ENCODE assay signal across 13 cellular contexts in genomic region chr6:116397960-116398359, GRCh38. TPM values are rescaled to one million over a fixed set of nuclear protein-coding genes. Genes with fewer than 3 reads are reported as not detected.
DNase-seq lines count a peak whose midpoint lies in the region; ATAC-seq and TF ChIP-seq lines count a peak whose summit lies in the region.
"Had no signal": no experiment of that assay in that cellular context is flagged by ENCODE, and none has a peak within 500 bp of the region (broad histone marks: within the 10 kb centered on the region; RNA-seq: fewer than 3 reads in every experiment).

No MANE protein-coding gene starts in this region.

- H2AFZ ChIP-seq in PC-9 (no peak overlapping the region), trophoblast cell (ENCODE audit: insufficient read depth, low read length, poor library complexity) (no peak overlapping the region), neuronal stem cell (ENCODE audit: low read length) (no peak overlapping the region)

- H3K79me2 ChIP-seq in PC-9 (ENCODE audit: low read depth), result no peaks in the 10 kb centered on the region
- H3K79me2 ChIP-seq in trophoblast cell (ENCODE audit: control insufficient read depth, insufficient read depth, low read length, poor library complexity), result peaks cover 2% of the 10 kb centered on the region

- TF ChIP-seq CTCF in AG10803 (conservative IDR thresholded peaks at IDR 0.05; ENCODE audit: low read length), result no peak
- TF ChIP-seq CTCF in PC-9 (conservative IDR thresholded peaks at IDR 0.05), result no peak

- H3K4me3 ChIP-seq in AG10803 (ENCODE audit: low read length) (peak overlapping the region; percentile 26), PC-9 (peak overlapping the region; percentile 12; the same call in 1 of the 2 replicates), trophoblast cell (ENCODE audit: low read depth, low read length) (no peak overlapping the region), neuronal stem cell (ENCODE audit: low read length in 2 of 2) (no peak overlapping the region)
- H3K4me3 ChIP-seq: prostate gland had no signal

- CTCF ChIA-PET in PC-9 (lab: Charles Lee) (no interaction called here), T-cell (lab: Charles Lee) (no interaction called here)

- no peak overlapping the region for H3K4ac ChIP-seq in trophoblast cell (ENCODE audit: low read depth, low read length)
- H3K4ac ChIP-seq in neuronal stem cell (ENCODE audit: low read length), result no peak overlapping the region

- H3K27me3 ChIP-seq in PC-9 (ENCODE audit: insufficient read depth, low read depth) (no peaks in the 10 kb centered on the region), trophoblast cell (ENCODE audit: insufficient read depth, low read length) (no peaks in the 10 kb centered on the region), neuronal stem cell (ENCODE audit: control insufficient read depth in 3 of 3, insufficient read depth in 3 of 3, low read depth in 1 of 3, low read length in 3 of 3) (no peaks in the 10 kb centered on the region)

- no peak overlapping the region for H2AK5ac ChIP-seq in trophoblast cell (ENCODE audit: low read length)
- H2AK5ac ChIP-seq in neuronal stem cell (ENCODE audit: low read depth, low read length), result no peak overlapping the region

- no peak overlapping the region for H4K8ac ChIP-seq in trophoblast cell (ENCODE audit: low read depth, low read length)
- H4K8ac ChIP-seq in neuronal stem cell (ENCODE audit: low read depth, low read length), result no peak overlapping the region

- H3F3A ChIP-seq in PC-9 (ENCODE audit: insufficient read depth, low read depth), result no peaks in the 10 kb centered on the region

- no peaks in the 10 kb centered on the region for H3K9me2 ChIP-seq in PC-9 (ENCODE audit: insufficient read depth)

- peaks cover 6% of the 10 kb centered on the region for H3K36me3 Mint-ChIP-seq in T-cell

- H3K4me1 Mint-ChIP-seq in T-cell, result peaks cover 7 to 15% (median 8%) of the 10 kb centered on the region in 3 donors

- no peak overlapping the region for H3K23ac ChIP-seq in trophoblast cell (ENCODE audit: low read length)
- H3K23ac ChIP-seq in neuronal stem cell (ENCODE audit: low read depth, low read length, poor library complexity), result no peak overlapping the region

- H3K9me3 ChIP-seq in PC-9 (ENCODE audit: insufficient read depth, low read depth) (no peaks in the 10 kb centered on the region), trophoblast cell (ENCODE audit: insufficient read depth, low read depth, low read length) (no peaks in the 10 kb centered on the region), neuronal stem cell (replicated peaks in 1 of 2; ENCODE audit: control insufficient read depth in 2 of 2, insufficient read depth in 1 of 2, low read depth in 1 of 2, low read length in 2 of 2) (peaks cover 0 to 2% of the 10 kb centered on the region in 2 donors)
- H3K9me3 ChIP-seq: prostate gland had no signal

- H3K4me2 ChIP-seq in PC-9 (peak overlapping the region; percentile 65), trophoblast cell (ENCODE audit: low read length) (no peak overlapping the region), neuronal stem cell (ENCODE audit: insufficient read depth, low read length, poor library complexity, severe bottlenecking) (no peak overlapping the region)

- H2BK12ac ChIP-seq in trophoblast cell (ENCODE audit: low read length) (no peak overlapping the region), neuronal stem cell (ENCODE audit: low read length) (no peak overlapping the region)

- no peaks in the 10 kb centered on the region for H3K9me3 Mint-ChIP-seq in T-cell

- H3K9ac ChIP-seq in trophoblast cell (ENCODE audit: low read length), result no peak overlapping the region
- no peak overlapping the region for H3K9ac ChIP-seq in neuronal stem cell (ENCODE audit: low read depth, low read length, poor library complexity)

- peak; percentile 86 for DNase-seq in AG10803 (ENCODE audit: low read depth)
- DNase-seq in PC-9, result no peak
- DNase-seq in epithelial cell of prostate (ENCODE audit: low read depth, low spot score), result no peak
- DNase-seq in trophoblast cell, result peak in 1 of 2 donors; percentile 36
- DNase-seq in T-cell, result no peak
- DNase-seq in NCI-H345 treated with DMSO at 0.1 percent for 48 hours (lab: John Stamatoyannopoulos, UW; ENCODE audit: unreplicated experiment), result no peak
- DNase-seq in neuronal stem cell (ENCODE audit: low spot score), result no peak
- DNase-seq: activated CD4-positive, alpha-beta T cell treated with anti-CD3 and anti-CD28 coated beads, Interleukin-2, amount 50 U/mL, for 4 hours; activated gamma-delta T cell treated with Interleukin-2 at 50 U/mL for 16 hours; NCI-H187; SW 1271 had no signal

- no peak overlapping the region for H3K18ac ChIP-seq in trophoblast cell (ENCODE audit: low read length)
- H3K18ac ChIP-seq in neuronal stem cell (ENCODE audit: low read length), result no peak overlapping the region

- no peaks in the 10 kb centered on the region for H4K20me1 ChIP-seq in PC-9 (ENCODE audit: insufficient read depth)

- WGBS in trophoblast cell (ENCODE audit: extremely low coverage, insufficient coverage, insufficient read length), result no CpG with 5 or more reads among the region's 1 CpG
- no CpG with 5 or more reads among the region's 1 CpG for WGBS in neuronal stem cell (ENCODE audit: extremely low coverage in 2 of 2, insufficient read length in 2 of 2, insufficient replicate concordance in 1 of 2), 2 donors

- H3K4me1 ChIP-seq in PC-9 (replicated peaks; ENCODE audit: insufficient read depth) (peaks cover 22% of the 10 kb centered on the region), trophoblast cell (ENCODE audit: control insufficient read depth in 1 of 2, insufficient read depth in 2 of 2, low read length in 2 of 2) (peaks cover 12% of the 10 kb centered on the region in 2 experiments), neuronal stem cell (ENCODE audit: control insufficient read depth in 2 of 2, insufficient read depth in 1 of 2, low read depth in 1 of 2, low read length in 2 of 2) (peaks cover 6 to 14% of the 10 kb centered on the region in 2 donors)

- H3K36me3 ChIP-seq in PC-9 (ENCODE audit: low read depth) (0 out of 2 replicates have a peak, but pooled peaks cover 4% of the 10 kb centered on the region), trophoblast cell (ENCODE audit: control insufficient read depth in 1 of 2, insufficient read depth in 2 of 2, low read length in 2 of 2) (peaks cover 5 to 6% of the 10 kb centered on the region in 2 experiments), neuronal stem cell (replicated peaks in 1 of 2; ENCODE audit: control insufficient read depth in 2 of 2, insufficient read depth in 2 of 2, low read length in 2 of 2) (peaks cover 0 to 29% of the 10 kb centered on the region in 2 donors)
- H3K36me3 ChIP-seq: prostate gland had no signal

- intact Hi-C loops in PC-9 (cut with micrococcal nuclease; ENCODE audit: unreplicated experiment), result no loop called here

- no peak overlapping the region for H3K4me3 Mint-ChIP-seq in T-cell

- no peak overlapping the region for H2BK120ac ChIP-seq in trophoblast cell (ENCODE audit: insufficient read depth, low read length, poor library complexity)
- H2BK120ac ChIP-seq in neuronal stem cell (ENCODE audit: low read depth, low read length), result no peak overlapping the region

- H2BK15ac ChIP-seq in neuronal stem cell (ENCODE audit: low read length), result no peak overlapping the region

- no TSS peak for BruUV-seq in PC-9 (replicated peaks; lab: Mats Ljungman, UMichigan)

- no peaks in the 10 kb centered on the region for H3K27me3 Mint-ChIP-seq in T-cell

- H3K27ac ChIP-seq in PC-9 (peak overlapping the region; percentile 53), epithelial cell of prostate (peak overlapping the region; percentile 79), trophoblast cell (ENCODE audit: low read depth, low read length) (peak overlapping the region; percentile 87), neuronal stem cell (replicated peaks; ENCODE audit: low read length) (no peak overlapping the region)
- H3K27ac ChIP-seq: prostate gland had no signal

- POLR2A ChIA-PET in PC-9 (lab: Charles Lee; ENCODE audit: unreplicated experiment), result no interaction called here
- POLR2A ChIA-PET in T-cell (lab: Charles Lee), result no interaction called here

- H4K91ac ChIP-seq in trophoblast cell (ENCODE audit: low read depth, low read length) (no peak overlapping the region), neuronal stem cell (ENCODE audit: low read depth, low read length, poor library complexity) (no peak overlapping the region)

- ATAC-seq in T-cell (replicated peaks in 1 of 4) (no peak), GM19467 (IDR thresholded peaks at IDR 0.05; ENCODE audit: unreplicated experiment) (no peak)

- H3K14ac ChIP-seq in trophoblast cell (ENCODE audit: low read length), result no peak overlapping the region
- no peak overlapping the region for H3K14ac ChIP-seq in neuronal stem cell (ENCODE audit: low read length)

- no peak overlapping the region for H2BK5ac ChIP-seq in trophoblast cell (ENCODE audit: low read depth, low read length, poor library complexity)
- no peak overlapping the region for H2BK5ac ChIP-seq in neuronal stem cell (ENCODE audit: low read length)

- H3K79me1 ChIP-seq in trophoblast cell (ENCODE audit: low read length), result peaks cover 7% of the 10 kb centered on the region
- no peaks in the 10 kb centered on the region for H3K79me1 ChIP-seq in neuronal stem cell (ENCODE audit: low read depth, low read length)

- H4K12ac ChIP-seq in trophoblast cell (ENCODE audit: low read depth, low read length), result no peak overlapping the region

- H3K27ac Mint-ChIP-seq in T-cell, result no peak overlapping the region

RNA-seq across cellular contexts. Expression of gene DSE, which starts 27.2 kb away (rescaled TPM):
- total RNA-seq in PC-9 (2021) (28.5 and 43.3 TPM in 2 replicates), T-cell (1 to 10 TPM; 5.9 to 9.3 (median 7.4) TPM)
- 20.0 and 20.3 TPM in 2 replicates for polyA plus RNA-seq in trophoblast cell (2013)
- polyA plus RNA-seq in neuronal stem cell (2013, experiment 1 of 2), result 15.0 TPM
- polyA plus RNA-seq in neuronal stem cell (2013, experiment 2 of 2), result 15.2 TPM

Comparison
In these comparisons a context has a peak if more than half of its experiments do, and no peak if none do; other contexts are left out.
1. H3K4me3 ChIP-seq: peak in AG10803 (single experiment) and PC-9 (single experiment); none in trophoblast cell (single experiment) and neuronal stem cell (0 of 2).